In genomic region chr3:186108941-186109865, GRCh38 we compare ENCODE assay signal across 1 cellular context.
TF ChIP-seq lines count a peak whose summit lies in the region.

TSS of gene ETV5 (minus strand) at chr3:186109089. CDS start at chr3:186105868, 3,221 bp downstream.

TF ChIP-seq in HepG2, 621 proteins besides CTCF, POLR2A, EP300 and RAD21 (continued from another document and continues in another):
- TF ChIP-seq ZNF407 (CRISPR knock-in tag; IDR thresholded peaks at IDR 0.05; ENCODE audit: not compliant biosample characterization) = no peak
- TF ChIP-seq ZNF143 (CRISPR knock-in tag; IDR thresholded peaks at IDR 0.05) = no peak
- TF ChIP-seq KIAA2018 (CRISPR knock-in tag; IDR thresholded peaks at IDR 0.05; ENCODE audit: borderline replicate concordance) = no peak
- peak; percentile 81 for TF ChIP-seq SAP130 (CRISPR knock-in tag; IDR thresholded peaks at IDR 0.05; ENCODE audit: low read depth)
- 0 out of 2 replicates have a peak, but pooled peaks have one; percentile 10 for TF ChIP-seq TFE3 (CRISPR knock-in tag; IDR thresholded peaks at IDR 0.05)
- no peak for TF ChIP-seq ZFAT (CRISPR knock-in tag; conservative IDR thresholded peaks at IDR 0.05)
- TF ChIP-seq, protein P1, sequence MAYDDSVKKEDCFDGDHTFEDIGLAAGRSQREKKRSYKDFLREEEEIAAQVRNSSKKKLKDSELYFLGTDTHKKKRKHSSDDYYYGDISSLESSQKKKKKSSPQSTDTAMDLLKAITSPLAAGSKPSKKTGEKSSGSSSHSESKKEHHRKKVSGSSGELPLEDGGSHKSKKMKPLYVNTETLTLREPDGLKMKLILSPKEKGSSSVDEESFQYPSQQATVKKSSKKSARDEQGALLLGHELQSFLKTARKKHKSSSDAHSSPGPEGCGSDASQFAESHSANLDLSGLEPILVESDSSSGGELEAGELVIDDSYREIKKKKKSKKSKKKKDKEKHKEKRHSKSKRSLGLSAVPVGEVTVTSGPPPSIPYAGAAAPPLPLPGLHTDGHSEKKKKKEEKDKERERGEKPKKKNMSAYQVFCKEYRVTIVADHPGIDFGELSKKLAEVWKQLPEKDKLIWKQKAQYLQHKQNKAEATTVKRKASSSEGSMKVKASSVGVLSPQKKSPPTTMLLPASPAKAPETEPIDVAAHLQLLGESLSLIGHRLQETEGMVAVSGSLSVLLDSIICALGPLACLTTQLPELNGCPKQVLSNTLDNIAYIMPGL (CRISPR knock-in tag; IDR thresholded peaks at IDR 0.05; ENCODE audit: borderline replicate concordance in 1 of 2, low read depth in 1 of 2) = peak in 1 of 2 experiments; percentile 55; a peak in 3 of 4 replicates
- TF ChIP-seq POLR2AphosphoS5 (IDR thresholded peaks at IDR 0.05; ENCODE audit: low read depth, low read length) = peak; percentile 68
- TF ChIP-seq HOXD1 (CRISPR knock-in tag; IDR thresholded peaks at IDR 0.05) = peak; percentile 36; the same call in 1 of the 2 replicates
- peak; percentile 31; the same call in 1 of the 2 replicates for TF ChIP-seq ZMAT3 (CRISPR knock-in tag; conservative IDR thresholded peaks at IDR 0.05)
- peak; percentile 7; the same call in 1 of the 2 replicates for TF ChIP-seq ZNF770 (CRISPR knock-in tag; IDR thresholded peaks at IDR 0.05)
- peak; percentile 98 for TF ChIP-seq FOXK2 (IDR thresholded peaks at IDR 0.05)
- peak; percentile 94 for TF ChIP-seq DRAP1 (CRISPR knock-in tag; IDR thresholded peaks at IDR 0.05)
- peak; percentile 55; the same call in 1 of the 2 replicates for TF ChIP-seq SRY (CRISPR knock-in tag; IDR thresholded peaks at IDR 0.05)
- TF ChIP-seq BORCS8-MEF2B (CRISPR knock-in tag; IDR thresholded peaks at IDR 0.05) = peak; percentile 76; the same call in 1 of the 2 replicates
- TF ChIP-seq, protein P2, sequence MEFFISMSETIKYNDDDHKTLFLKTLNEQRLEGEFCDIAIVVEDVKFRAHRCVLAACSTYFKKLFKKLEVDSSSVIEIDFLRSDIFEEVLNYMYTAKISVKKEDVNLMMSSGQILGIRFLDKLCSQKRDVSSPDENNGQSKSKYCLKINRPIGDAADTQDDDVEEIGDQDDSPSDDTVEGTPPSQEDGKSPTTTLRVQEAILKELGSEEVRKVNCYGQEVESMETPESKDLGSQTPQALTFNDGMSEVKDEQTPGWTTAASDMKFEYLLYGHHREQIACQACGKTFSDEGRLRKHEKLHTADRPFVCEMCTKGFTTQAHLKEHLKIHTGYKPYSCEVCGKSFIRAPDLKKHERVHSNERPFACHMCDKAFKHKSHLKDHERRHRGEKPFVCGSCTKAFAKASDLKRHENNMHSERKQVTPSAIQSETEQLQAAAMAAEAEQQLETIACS (CRISPR knock-in tag; IDR thresholded peaks at IDR 0.05) = peak; percentile 85
- TF ChIP-seq MXD4 (CRISPR knock-in tag; IDR thresholded peaks at IDR 0.05) = peak; percentile 43; the same call in 1 of the 2 replicates
- peak; percentile 71 for TF ChIP-seq ZMYM4 (CRISPR knock-in tag; IDR thresholded peaks at IDR 0.05)
- TF ChIP-seq ZNF761 (CRISPR knock-in tag; conservative IDR thresholded peaks at IDR 0.05) = peak; percentile 91
- peak; percentile 81 for TF ChIP-seq HNF4G (IDR thresholded peaks at IDR 0.05; ENCODE audit: borderline replicate concordance, low read depth, low read length)
- TF ChIP-seq HNF4G (CRISPR knock-in tag; IDR thresholded peaks at IDR 0.05; ENCODE audit: borderline replicate concordance, low read depth) = peak; percentile 74; the same call in 1 of the 2 replicates
- TF ChIP-seq U2AF1 (optimal IDR thresholded peaks at IDR 0.05; ENCODE audit: low read depth, low read length) = no peak
- TF ChIP-seq ZNF616 (CRISPR knock-in tag; IDR thresholded peaks at IDR 0.05; ENCODE audit: low read depth) = no peak
- TF ChIP-seq TAF1 (CRISPR knock-in tag; IDR thresholded peaks at IDR 0.05) = peak; percentile 93
- 0 out of 2 replicates have a peak, but pooled peaks have one; percentile 59 for TF ChIP-seq AKAP8 (CRISPR knock-in tag; IDR thresholded peaks at IDR 0.05)
- TF ChIP-seq ZNF749 (CRISPR knock-in tag; IDR thresholded peaks at IDR 0.05; ENCODE audit: borderline replicate concordance) = peak; percentile 17; the same call in 1 of the 2 replicates
- TF ChIP-seq ZIK1 (CRISPR knock-in tag; IDR thresholded peaks at IDR 0.05; ENCODE audit: borderline replicate concordance, low read depth) = no peak
- no peak for TF ChIP-seq ZNF567 (CRISPR knock-in tag; IDR thresholded peaks at IDR 0.05; ENCODE audit: borderline replicate concordance)
- TF ChIP-seq ISL2 (CRISPR knock-in tag; IDR thresholded peaks at IDR 0.05) = 0 out of 2 replicates have a peak, but pooled peaks have one; percentile 24
- 0 out of 2 replicates have a peak, but pooled peaks have one; percentile 30 for TF ChIP-seq ZNF556 (CRISPR knock-in tag; IDR thresholded peaks at IDR 0.05; ENCODE audit: borderline replicate concordance)
